8 cellular contexts compared by ENCODE assay signal in the genomic region with DNA sequence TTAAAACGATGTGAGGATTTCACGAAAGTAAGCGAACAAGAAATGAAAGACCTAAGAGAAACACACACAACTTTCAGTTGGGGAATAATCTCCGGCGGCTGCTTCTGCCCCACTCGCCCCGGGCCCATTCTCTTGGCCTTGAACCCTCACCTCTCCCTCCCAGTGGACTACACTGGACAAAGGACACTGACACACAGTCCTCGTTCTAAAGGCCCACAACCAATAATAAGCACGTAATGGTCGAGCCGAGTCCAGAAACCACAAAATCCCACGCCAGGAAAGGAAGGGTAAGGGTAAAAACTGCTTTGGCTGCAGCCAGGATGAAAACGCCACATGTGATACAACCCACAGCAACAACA. TPM values are rescaled to one million over a fixed set of nuclear protein-coding genes. Genes with fewer than 3 reads are reported as not detected.
DNase-seq lines count a peak whose midpoint lies in the region; ATAC-seq and TF ChIP-seq lines count a peak whose summit lies in the region.

No MANE protein-coding gene starts in this region.

- H3K9me3 Mint-ChIP-seq in activated T-cell treated with anti-CD3 and anti-CD28 coated beads, Interleukin-2, amount 50 U/mL, for 4 hours, result no peaks in the 10 kb centered on the region
- H3K9me3 Mint-ChIP-seq in WTC11, result no peaks in the 10 kb centered on the region

- H3K27me3 ChIP-seq in right atrium auricular region (no peaks in the 10 kb centered on the region), spleen (replicated peaks in 1 of 7) (no peaks in the 10 kb centered on the region)

- H3K4me3 ChIP-seq in right atrium auricular region, result peak overlapping the region; percentile 79 to 81
- peak overlapping the region; percentile 65 to 84 (median 80) for H3K4me3 ChIP-seq in spleen

- POLR2A ChIA-PET in WTC11 (lab: Charles Lee), result interaction anchor here (1.0 to 1.7 kb wide), 2 partner anchors 13 to 18 kb away, joined by 3 to 14 read pairs; a partner anchor contains a TSS

- peaks cover 29% of the 10 kb centered on the region for H3K4me1 Mint-ChIP-seq in activated T-cell treated with anti-CD3 and anti-CD28 coated beads, Interleukin-2, amount 50 U/mL, for 4 hours (ENCODE audit: low read depth)
- H3K4me1 Mint-ChIP-seq in WTC11, result peaks cover 56% of the 10 kb centered on the region

- TF ChIP-seq CTCF in WTC11 (IDR thresholded peaks at IDR 0.05), result no peak
- no peak for TF ChIP-seq CTCF in right atrium auricular region (IDR thresholded peaks at IDR 0.05)
- TF ChIP-seq CTCF in spleen (IDR thresholded peaks at IDR 0.05 in 8 of 11, conservative IDR thresholded peaks at IDR 0.05 in 3 of 11), result no peak

- H3K27me3 Mint-ChIP-seq in activated T-cell treated with anti-CD3 and anti-CD28 coated beads, Interleukin-2, amount 50 U/mL, for 4 hours (ENCODE audit: low read depth), result no peaks in the 10 kb centered on the region
- no peaks in the 10 kb centered on the region for H3K27me3 Mint-ChIP-seq in WTC11 (ENCODE audit: low read depth)

- peaks cover 12% of the 10 kb centered on the region for H3K36me3 Mint-ChIP-seq in activated T-cell treated with anti-CD3 and anti-CD28 coated beads, Interleukin-2, amount 50 U/mL, for 4 hours (ENCODE audit: insufficient read depth)
- H3K36me3 Mint-ChIP-seq in WTC11, result peaks cover 45% of the 10 kb centered on the region

- intact Hi-C loops in spleen (cut with DNase I; ENCODE audit: low total_unique reads), result no loop called here

- DNase-seq in activated T-cell treated with anti-CD3 and anti-CD28 coated beads, Interleukin-2, amount 50 U/mL, for 4 hours, result no peak
- DNase-seq in activated T-cell treated with anti-CD3 and anti-CD28 coated beads, Interleukin-2, amount 50 U/mL, for 1 hour, result no peak
- DNase-seq in WTC11 (ENCODE audit: low spot score), result no peak
- DNase-seq in right atrium auricular region (ENCODE audit: low spot score), result no peak
- DNase-seq in spleen, result no peak
- no peak for DNase-seq in SHP77 treated with DMSO at 0.1 percent for 48 hours (lab: John Stamatoyannopoulos, UW)
- DNase-seq in hippocampal formation (lab: John Stamatoyannopoulos, UW), result no peak
- no peak for DNase-seq in NCI-H2196 (lab: John Stamatoyannopoulos, UW; ENCODE audit: unreplicated experiment)

- H3K36me3 ChIP-seq in right atrium auricular region (peaks cover 6% of the 10 kb centered on the region), spleen (peaks cover 0 to 33% (median 11%) of the 10 kb centered on the region in 6 donors)

- H3K4me1 ChIP-seq in right atrium auricular region (peaks cover 0 to 41% of the 10 kb centered on the region in 2 donors), spleen (peaks cover 33 to 55% (median 45%) of the 10 kb centered on the region in 6 donors)

- H3K4me3 Mint-ChIP-seq in activated T-cell treated with anti-CD3 and anti-CD28 coated beads, Interleukin-2, amount 50 U/mL, for 4 hours, result peak overlapping the region; percentile 95
- H3K4me3 Mint-ChIP-seq in WTC11, result peak overlapping the region; percentile 97

- CTCF ChIA-PET in WTC11 (lab: Charles Lee), result interaction anchor here (0.5 to 2.7 kb wide), 8 partner anchors 11 to 264 kb away, joined by 3 to 22 read pairs (median 3); a partner anchor contains a TSS

- H3K27ac Mint-ChIP-seq in WTC11, result peak overlapping the region; percentile 95

- no peak for ATAC-seq in activated T-cell treated with anti-CD3 and anti-CD28 coated beads, Interleukin-2, amount 50 U/mL, for 4 hours
- no peak for ATAC-seq in WTC11

- 0 to 1% (median 0%) methylated on average over 13 of the region's 13 CpGs for WGBS in spleen, 5 donors

- H3K9me3 ChIP-seq in right atrium auricular region (no peaks in the 10 kb centered on the region), spleen (no peaks in the 10 kb centered on the region)

- H3K27ac ChIP-seq in right atrium auricular region, result peak overlapping the region; percentile 97 to 98
- H3K27ac ChIP-seq in spleen, result peak overlapping the region; percentile 94 to 99 (median 98)

- no peak for TF ChIP-seq POLR2A in spleen (IDR thresholded peaks at IDR 0.05)

TF ChIP-seq in WTC11, 78 proteins besides CTCF, POLR2A, EP300 and RAD21 (continues in another document):
- no peak for TF ChIP-seq SMAD3 (CRISPR knock-in tag; IDR thresholded peaks at IDR 0.05; ENCODE audit: borderline replicate concordance)
- TF ChIP-seq, protein P1, sequence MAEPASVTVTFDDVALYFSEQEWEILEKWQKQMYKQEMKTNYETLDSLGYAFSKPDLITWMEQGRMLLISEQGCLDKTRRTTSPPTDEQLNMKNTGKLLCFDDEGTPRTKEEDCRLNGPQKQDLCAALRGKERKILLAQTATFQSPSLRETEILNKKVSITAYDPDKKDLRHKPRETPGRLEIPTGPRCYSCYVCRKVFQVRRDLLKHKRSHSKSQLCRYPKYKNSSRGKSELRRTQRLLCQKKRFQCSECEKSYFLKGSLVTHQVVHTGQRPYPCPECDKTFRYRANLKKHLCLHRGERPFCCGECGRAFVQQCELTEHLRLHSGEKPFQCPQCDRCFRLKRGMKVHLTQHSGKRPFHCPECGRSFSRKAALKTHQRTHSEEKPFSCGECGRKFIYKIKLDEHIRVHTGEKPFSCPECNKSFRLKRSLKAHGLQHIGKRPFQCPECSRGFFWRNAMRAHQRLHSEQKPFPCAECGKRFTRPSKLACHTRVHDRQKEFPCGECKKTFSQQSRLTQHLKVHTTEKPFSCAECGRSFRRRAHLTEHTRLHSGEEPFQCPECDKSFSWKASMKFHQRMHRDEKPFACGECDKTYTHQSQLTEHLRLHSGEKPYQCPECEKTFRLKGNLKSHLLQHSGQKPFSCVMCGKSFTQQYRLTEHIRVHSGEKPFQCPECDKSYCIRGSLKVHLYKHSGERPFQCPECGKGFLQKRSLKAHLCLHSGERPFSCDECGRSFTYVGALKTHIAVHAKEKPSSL (CRISPR knock-in tag; conservative IDR thresholded peaks at IDR 0.05), result no peak
- no peak for TF ChIP-seq ZBTB21 (CRISPR knock-in tag; IDR thresholded peaks at IDR 0.05; ENCODE audit: borderline replicate concordance)
- no peak for TF ChIP-seq EMX1 (CRISPR knock-in tag; IDR thresholded peaks at IDR 0.05)
- no peak for TF ChIP-seq GTF2I (CRISPR knock-in tag; conservative IDR thresholded peaks at IDR 0.05)
- TF ChIP-seq ESRRA (CRISPR knock-in tag; IDR thresholded peaks at IDR 0.05; ENCODE audit: borderline replicate concordance), result no peak
- no peak for TF ChIP-seq RORB (CRISPR knock-in tag; IDR thresholded peaks at IDR 0.05)
- TF ChIP-seq, protein P2, sequence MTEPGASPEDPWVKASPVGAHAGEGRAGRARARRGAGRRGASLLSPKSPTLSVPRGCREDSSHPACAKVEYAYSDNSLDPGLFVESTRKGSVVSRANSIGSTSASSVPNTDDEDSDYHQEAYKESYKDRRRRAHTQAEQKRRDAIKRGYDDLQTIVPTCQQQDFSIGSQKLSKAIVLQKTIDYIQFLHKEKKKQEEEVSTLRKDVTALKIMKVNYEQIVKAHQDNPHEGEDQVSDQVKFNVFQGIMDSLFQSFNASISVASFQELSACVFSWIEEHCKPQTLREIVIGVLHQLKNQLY (CRISPR knock-in tag; IDR thresholded peaks at IDR 0.05), result no peak
- TF ChIP-seq, protein P3, sequence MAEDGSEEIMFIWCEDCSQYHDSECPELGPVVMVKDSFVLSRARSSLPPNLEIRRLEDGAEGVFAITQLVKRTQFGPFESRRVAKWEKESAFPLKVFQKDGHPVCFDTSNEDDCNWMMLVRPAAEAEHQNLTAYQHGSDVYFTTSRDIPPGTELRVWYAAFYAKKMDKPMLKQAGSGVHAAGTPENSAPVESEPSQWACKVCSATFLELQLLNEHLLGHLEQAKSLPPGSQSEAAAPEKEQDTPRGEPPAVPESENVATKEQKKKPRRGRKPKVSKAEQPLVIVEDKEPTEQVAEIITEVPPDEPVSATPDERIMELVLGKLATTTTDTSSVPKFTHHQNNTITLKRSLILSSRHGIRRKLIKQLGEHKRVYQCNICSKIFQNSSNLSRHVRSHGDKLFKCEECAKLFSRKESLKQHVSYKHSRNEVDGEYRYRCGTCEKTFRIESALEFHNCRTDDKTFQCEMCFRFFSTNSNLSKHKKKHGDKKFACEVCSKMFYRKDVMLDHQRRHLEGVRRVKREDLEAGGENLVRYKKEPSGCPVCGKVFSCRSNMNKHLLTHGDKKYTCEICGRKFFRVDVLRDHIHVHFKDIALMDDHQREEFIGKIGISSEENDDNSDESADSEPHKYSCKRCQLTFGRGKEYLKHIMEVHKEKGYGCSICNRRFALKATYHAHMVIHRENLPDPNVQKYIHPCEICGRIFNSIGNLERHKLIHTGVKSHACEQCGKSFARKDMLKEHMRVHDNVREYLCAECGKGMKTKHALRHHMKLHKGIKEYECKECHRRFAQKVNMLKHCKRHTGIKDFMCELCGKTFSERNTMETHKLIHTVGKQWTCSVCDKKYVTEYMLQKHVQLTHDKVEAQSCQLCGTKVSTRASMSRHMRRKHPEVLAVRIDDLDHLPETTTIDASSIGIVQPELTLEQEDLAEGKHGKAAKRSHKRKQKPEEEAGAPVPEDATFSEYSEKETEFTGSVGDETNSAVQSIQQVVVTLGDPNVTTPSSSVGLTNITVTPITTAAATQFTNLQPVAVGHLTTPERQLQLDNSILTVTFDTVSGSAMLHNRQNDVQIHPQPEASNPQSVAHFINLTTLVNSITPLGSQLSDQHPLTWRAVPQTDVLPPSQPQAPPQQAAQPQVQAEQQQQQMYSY (CRISPR knock-in tag; IDR thresholded peaks at IDR 0.05), result no peak
- TF ChIP-seq ZNF396 (CRISPR knock-in tag; IDR thresholded peaks at IDR 0.05; ENCODE audit: borderline replicate concordance), result no peak
- no peak for TF ChIP-seq ZNF121 (CRISPR knock-in tag; IDR thresholded peaks at IDR 0.05)
- TF ChIP-seq GRHL2 (CRISPR knock-in tag; IDR thresholded peaks at IDR 0.05; ENCODE audit: insufficient replicate concordance, severe bottlenecking), result no peak
- no peak for TF ChIP-seq SMAD4 (CRISPR knock-in tag; IDR thresholded peaks at IDR 0.05)
- TF ChIP-seq, protein P4, sequence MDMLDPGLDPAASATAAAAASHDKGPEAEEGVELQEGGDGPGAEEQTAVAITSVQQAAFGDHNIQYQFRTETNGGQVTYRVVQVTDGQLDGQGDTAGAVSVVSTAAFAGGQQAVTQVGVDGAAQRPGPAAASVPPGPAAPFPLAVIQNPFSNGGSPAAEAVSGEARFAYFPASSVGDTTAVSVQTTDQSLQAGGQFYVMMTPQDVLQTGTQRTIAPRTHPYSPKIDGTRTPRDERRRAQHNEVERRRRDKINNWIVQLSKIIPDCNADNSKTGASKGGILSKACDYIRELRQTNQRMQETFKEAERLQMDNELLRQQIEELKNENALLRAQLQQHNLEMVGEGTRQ (CRISPR knock-in tag; IDR thresholded peaks at IDR 0.05), result no peak

RNA-seq across cellular contexts. Expression of a gene that starts 0.5 kb away (rescaled TPM):
- 10 to 100 TPM; 52.1 to 60.3 (median 57.6) TPM for total RNA-seq in activated T-cell treated with anti-CD3 and anti-CD28 coated beads, Interleukin-2, amount 50 U/mL, for 4 hours
- total RNA-seq in WTC11 (2021) (142 to 158 TPM (median 154 TPM) in 3 replicates), right atrium auricular region (10 to 100 TPM; 17.6 to 35.4 TPM), spleen (10 to 100 TPM; 24.1 to 44.4 (median 32.9) TPM)
- 10 to 100 TPM in 2 of 3 donors, 1 to 10 TPM in 1; 9.9 to 15.5 (median 10.6) TPM for polyA plus RNA-seq in spleen

RNA-seq across cellular contexts. Expression of a gene that starts 18.1 kb away (rescaled TPM):
- 10 to 100 TPM; 41.5 to 47.5 (median 43.3) TPM for total RNA-seq in activated T-cell treated with anti-CD3 and anti-CD28 coated beads, Interleukin-2, amount 50 U/mL, for 4 hours
- total RNA-seq in WTC11 (2021) (55.6 to 62.1 TPM (median 57.9 TPM) in 3 replicates), right atrium auricular region (10 to 100 TPM; 12.5 to 14.5 TPM), spleen (10 to 100 TPM; 30.9 to 38.2 (median 33.8) TPM)
- 10 to 100 TPM in 2 of 3 donors, 1 to 10 TPM in 1; 10.0 to 16.8 (median 14.4) TPM for polyA plus RNA-seq in spleen
